ENCODE assay signal across 29 cellular contexts in genomic region chrX:99938464-99938863, GRCh38.
"Had no signal": no experiment of that assay in that cellular context is flagged by ENCODE, and none has a peak within 500 bp of the region (broad histone marks: within the 10 kb centered on the region; RNA-seq: fewer than 3 reads in every experiment).

No MANE protein-coding gene starts in this region.

- H3K27ac Mint-ChIP-seq: naive thymus-derived CD8-positive, alpha-beta T cell; natural killer cell treated with Interleukin-12 subunit alpha and Interleukin-12 subunit beta and Interleukin-15 and Interleukin-18, amount 100 ng/mL, for 72 hours; nephron progenitor cell; progenitor cell of endocrine pancreas; stimulated activated effector memory CD8-positive, alpha-beta T cell treated with anti-CD3 and anti-CD28 coated beads, Interleukin-12 subunit alpha, Interleukin-12 subunit beta, amount 100 ng/mL, for 72 hours; stimulated activated naive B cell treated with anti-CD40 and anti-IgM and Interleukin-4, amounts not matched to agents 10 μg/mL and 1 μg/mL and 100 μg/mL, for 72 hours; stimulated activated naive CD8-positive, alpha-beta T cell treated with anti-CD3 and anti-CD28 coated beads, Interleukin-15, Interleukin-2, amounts not matched to agents 100 ng/mL and 50 ng/mL, for 24 hours had no signal

- ATAC-seq: naive thymus-derived CD8-positive, alpha-beta T cell; natural killer cell treated with Interleukin-12 subunit alpha and Interleukin-12 subunit beta and Interleukin-15 and Interleukin-18, amount 100 ng/mL, for 72 hours; pancreas; psoas muscle; right cardiac atrium; right lobe of liver; stimulated activated effector memory CD8-positive, alpha-beta T cell treated with anti-CD3 and anti-CD28 coated beads, Interleukin-12 subunit alpha, Interleukin-12 subunit beta, amount 100 ng/mL, for 72 hours; stimulated activated naive B cell treated with anti-CD40 and anti-IgM and Interleukin-4, amounts not matched to agents 10 μg/mL and 1 μg/mL and 100 μg/mL, for 72 hours had no signal

- H3K9me3 Mint-ChIP-seq: nephron progenitor cell; neural crest cell; stimulated activated naive CD8-positive, alpha-beta T cell treated with anti-CD3 and anti-CD28 coated beads, Interleukin-15, Interleukin-2, amounts not matched to agents 100 ng/mL and 50 ng/mL, for 24 hours had no signal

- H3K27me3 ChIP-seq: neutrophil, pancreas, right lobe of liver, thyroid gland, tibial nerve, upper lobe of left lung, vagina had no signal

- H3K4me3 Mint-ChIP-seq: naive B cell; naive thymus-derived CD8-positive, alpha-beta T cell; natural killer cell treated with Interleukin-12 subunit alpha and Interleukin-12 subunit beta and Interleukin-15 and Interleukin-18, amount 100 ng/mL, for 72 hours; nephron progenitor cell; neural crest cell; stimulated activated effector memory CD8-positive, alpha-beta T cell treated with anti-CD3 and anti-CD28 coated beads, Interleukin-12 subunit alpha, Interleukin-12 subunit beta, amount 100 ng/mL, for 72 hours; stimulated activated naive B cell treated with anti-CD40 and anti-IgM and Interleukin-4, amounts not matched to agents 10 μg/mL and 1 μg/mL and 100 μg/mL, for 72 hours; stimulated activated naive CD8-positive, alpha-beta T cell treated with anti-CD3 and anti-CD28 coated beads, Interleukin-15, Interleukin-2, amounts not matched to agents 100 ng/mL and 50 ng/mL, for 24 hours had no signal

- H3K4me1 Mint-ChIP-seq: naive B cell; naive thymus-derived CD8-positive, alpha-beta T cell; nephron progenitor cell; neural crest cell; stimulated activated effector memory CD8-positive, alpha-beta T cell treated with anti-CD3 and anti-CD28 coated beads, Interleukin-12 subunit alpha, Interleukin-12 subunit beta, amount 100 ng/mL, for 72 hours; stimulated activated naive B cell treated with anti-CD40 and anti-IgM and Interleukin-4, amounts not matched to agents 10 μg/mL and 1 μg/mL and 100 μg/mL, for 72 hours had no signal

- DNase-seq: naive B cell; naive thymus-derived CD8-positive, alpha-beta T cell; nephron progenitor cell; nucleus accumbens; psoas muscle; right lobe of liver; stimulated activated CD4-positive, alpha-beta T cell treated with anti-CD3 and anti-CD28 coated beads, Interleukin-15, amount 100 ng/mL, for 24 hours; stimulated activated CD4-positive, alpha-beta T cell treated with anti-CD3 and anti-CD28 coated beads, Interleukin-2, amount 100 ng/mL, for 24 hours; stimulated activated CD4-positive, alpha-beta T cell treated with anti-CD3 and anti-CD28 coated beads, Interleukin-2, amount 100 ng/mL, for 48 hours; stimulated activated CD4-positive, alpha-beta T cell treated with anti-CD3 and anti-CD28 coated beads, Interleukin-4, amount 100 ng/mL, for 24 hours; stimulated activated naive B cell treated with anti-CD40 and anti-IgM and Interleukin-4, amounts not matched to agents 10 μg/mL and 1 μg/mL and 100 μg/mL, for 72 hours; stimulated activated naive CD4-positive, alpha-beta T cell treated with Interleukin-2 at 50 U/mL for 16 hours; stomach; thyroid gland; trophoblast cell had no signal

- H3K27ac ChIP-seq: neutrophil, pancreas, psoas muscle, right lobe of liver, skin epidermis, stomach, thoracic aorta, thyroid gland, tibial nerve, upper lobe of left lung, vagina had no signal

- H3K4me1 ChIP-seq: pancreas, psoas muscle, right lobe of liver, stomach, thyroid gland, tibial nerve, upper lobe of left lung, vagina had no signal

- H3K9me3 ChIP-seq: neutrophil, pancreas, psoas muscle, right lobe of liver, stomach, thoracic aorta, thyroid gland, tibial nerve, upper lobe of left lung, vagina had no signal

- H3K36me3 ChIP-seq: neutrophil, pancreas, right lobe of liver, stomach, thoracic aorta, thyroid gland, tibial nerve, upper lobe of left lung, vagina had no signal

- H3K36me3 Mint-ChIP-seq: naive B cell; naive thymus-derived CD8-positive, alpha-beta T cell; natural killer cell treated with Interleukin-12 subunit alpha and Interleukin-12 subunit beta and Interleukin-15 and Interleukin-18, amount 100 ng/mL, for 72 hours; stimulated activated effector memory CD8-positive, alpha-beta T cell treated with anti-CD3 and anti-CD28 coated beads, Interleukin-12 subunit alpha, Interleukin-12 subunit beta, amount 100 ng/mL, for 72 hours; stimulated activated naive B cell treated with anti-CD40 and anti-IgM and Interleukin-4, amounts not matched to agents 10 μg/mL and 1 μg/mL and 100 μg/mL, for 72 hours had no signal

- H3K4me3 ChIP-seq: pancreas, psoas muscle, right lobe of liver, skin epidermis, smooth muscle cell, stomach, thoracic aorta, thyroid gland, tibial nerve, upper lobe of left lung, vagina had no signal

- H3K27me3 Mint-ChIP-seq: naive B cell; stimulated activated naive CD8-positive, alpha-beta T cell treated with anti-CD3 and anti-CD28 coated beads, Interleukin-15, Interleukin-2, amounts not matched to agents 100 ng/mL and 50 ng/mL, for 24 hours had no signal
